In genomic region chr3:187685948-187686347, GRCh38 we compare ENCODE assay signal across 2 cellular contexts.
TF ChIP-seq lines count a peak whose summit lies in the region.

No MANE protein-coding gene starts in this region.

TF ChIP-seq in HEK293, 187 proteins besides CTCF, POLR2A, EP300 and RAD21 (continued from another document):
- no peak for TF ChIP-seq ZBTB10 (tag by site-specific recombination; IDR thresholded peaks at IDR 0.05)
- no peak for TF ChIP-seq ZNF423 (tag by site-specific recombination; IDR thresholded peaks at IDR 0.05)
- TF ChIP-seq SETDB1 (IDR thresholded peaks at IDR 0.05; ENCODE audit: insufficient read length, low read length), result peak; percentile 69
- no peak for TF ChIP-seq ZNF48 (tag by site-specific recombination; IDR thresholded peaks at IDR 0.05)
- no peak for TF ChIP-seq ZNF629 (tag by site-specific recombination; IDR thresholded peaks at IDR 0.05)
TF ChIP-seq in HEK293: peak in this region for 1.

TF ChIP-seq in WTC11, 78 proteins besides CTCF, POLR2A, EP300 and RAD21 (continued from another document):
- no peak for TF ChIP-seq ZNF281 (CRISPR knock-in tag; IDR thresholded peaks at IDR 0.05)
- no peak for TF ChIP-seq PRDM15 (CRISPR knock-in tag; IDR thresholded peaks at IDR 0.05)
- no peak for TF ChIP-seq KAT7 (CRISPR knock-in tag; IDR thresholded peaks at IDR 0.05; ENCODE audit: borderline replicate concordance)
TF ChIP-seq in WTC11: peak in this region for 0.
